ENCODE assay signal across 1 cellular context in genomic region chr12:65741662-65742480, GRCh38.
TF ChIP-seq lines count a peak whose summit lies in the region.

No MANE protein-coding gene starts in this region.

TF ChIP-seq in HepG2, 621 proteins besides CTCF, POLR2A, EP300 and RAD21 (continued from another document and continues in another):
- TF ChIP-seq, protein P1, sequence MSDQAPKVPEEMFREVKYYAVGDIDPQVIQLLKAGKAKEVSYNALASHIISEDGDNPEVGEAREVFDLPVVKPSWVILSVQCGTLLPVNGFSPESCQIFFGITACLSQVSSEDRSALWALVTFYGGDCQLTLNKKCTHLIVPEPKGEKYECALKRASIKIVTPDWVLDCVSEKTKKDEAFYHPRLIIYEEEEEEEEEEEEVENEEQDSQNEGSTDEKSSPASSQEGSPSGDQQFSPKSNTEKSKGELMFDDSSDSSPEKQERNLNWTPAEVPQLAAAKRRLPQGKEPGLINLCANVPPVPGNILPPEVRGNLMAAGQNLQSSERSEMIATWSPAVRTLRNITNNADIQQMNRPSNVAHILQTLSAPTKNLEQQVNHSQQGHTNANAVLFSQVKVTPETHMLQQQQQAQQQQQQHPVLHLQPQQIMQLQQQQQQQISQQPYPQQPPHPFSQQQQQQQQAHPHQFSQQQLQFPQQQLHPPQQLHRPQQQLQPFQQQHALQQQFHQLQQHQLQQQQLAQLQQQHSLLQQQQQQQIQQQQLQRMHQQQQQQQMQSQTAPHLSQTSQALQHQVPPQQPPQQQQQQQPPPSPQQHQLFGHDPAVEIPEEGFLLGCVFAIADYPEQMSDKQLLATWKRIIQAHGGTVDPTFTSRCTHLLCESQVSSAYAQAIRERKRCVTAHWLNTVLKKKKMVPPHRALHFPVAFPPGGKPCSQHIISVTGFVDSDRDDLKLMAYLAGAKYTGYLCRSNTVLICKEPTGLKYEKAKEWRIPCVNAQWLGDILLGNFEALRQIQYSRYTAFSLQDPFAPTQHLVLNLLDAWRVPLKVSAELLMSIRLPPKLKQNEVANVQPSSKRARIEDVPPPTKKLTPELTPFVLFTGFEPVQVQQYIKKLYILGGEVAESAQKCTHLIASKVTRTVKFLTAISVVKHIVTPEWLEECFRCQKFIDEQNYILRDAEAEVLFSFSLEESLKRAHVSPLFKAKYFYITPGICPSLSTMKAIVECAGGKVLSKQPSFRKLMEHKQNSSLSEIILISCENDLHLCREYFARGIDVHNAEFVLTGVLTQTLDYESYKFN (CRISPR knock-in tag; conservative IDR thresholded peaks at IDR 0.05) = no peak
- no peak for TF ChIP-seq THYN1 (CRISPR knock-in tag; IDR thresholded peaks at IDR 0.05; ENCODE audit: borderline replicate concordance, low read depth)
- TF ChIP-seq ZNF10 (CRISPR knock-in tag; IDR thresholded peaks at IDR 0.05; ENCODE audit: borderline replicate concordance, low read depth) = no peak
- no peak for TF ChIP-seq MATR3 (CRISPR knock-in tag; IDR thresholded peaks at IDR 0.05)
- no peak for TF ChIP-seq CHD4 (IDR thresholded peaks at IDR 0.05; ENCODE audit: borderline replicate concordance, low read length)
- TF ChIP-seq, protein P2, sequence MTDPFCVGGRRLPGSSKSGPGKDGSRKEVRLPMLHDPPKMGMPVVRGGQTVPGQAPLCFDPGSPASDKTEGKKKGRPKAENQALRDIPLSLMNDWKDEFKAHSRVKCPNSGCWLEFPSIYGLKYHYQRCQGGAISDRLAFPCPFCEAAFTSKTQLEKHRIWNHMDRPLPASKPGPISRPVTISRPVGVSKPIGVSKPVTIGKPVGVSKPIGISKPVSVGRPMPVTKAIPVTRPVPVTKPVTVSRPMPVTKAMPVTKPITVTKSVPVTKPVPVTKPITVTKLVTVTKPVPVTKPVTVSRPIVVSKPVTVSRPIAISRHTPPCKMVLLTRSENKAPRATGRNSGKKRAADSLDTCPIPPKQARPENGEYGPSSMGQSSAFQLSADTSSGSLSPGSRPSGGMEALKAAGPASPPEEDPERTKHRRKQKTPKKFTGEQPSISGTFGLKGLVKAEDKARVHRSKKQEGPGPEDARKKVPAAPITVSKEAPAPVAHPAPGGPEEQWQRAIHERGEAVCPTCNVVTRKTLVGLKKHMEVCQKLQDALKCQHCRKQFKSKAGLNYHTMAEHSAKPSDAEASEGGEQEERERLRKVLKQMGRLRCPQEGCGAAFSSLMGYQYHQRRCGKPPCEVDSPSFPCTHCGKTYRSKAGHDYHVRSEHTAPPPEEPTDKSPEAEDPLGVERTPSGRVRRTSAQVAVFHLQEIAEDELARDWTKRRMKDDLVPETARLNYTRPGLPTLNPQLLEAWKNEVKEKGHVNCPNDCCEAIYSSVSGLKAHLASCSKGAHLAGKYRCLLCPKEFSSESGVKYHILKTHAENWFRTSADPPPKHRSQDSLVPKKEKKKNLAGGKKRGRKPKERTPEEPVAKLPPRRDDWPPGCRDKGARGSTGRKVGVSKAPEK (CRISPR knock-in tag; IDR thresholded peaks at IDR 0.05; ENCODE audit: borderline replicate concordance) = no peak
- no peak for TF ChIP-seq ARID2 (CRISPR knock-in tag; IDR thresholded peaks at IDR 0.05; ENCODE audit: borderline replicate concordance)
- TF ChIP-seq, protein P3, sequence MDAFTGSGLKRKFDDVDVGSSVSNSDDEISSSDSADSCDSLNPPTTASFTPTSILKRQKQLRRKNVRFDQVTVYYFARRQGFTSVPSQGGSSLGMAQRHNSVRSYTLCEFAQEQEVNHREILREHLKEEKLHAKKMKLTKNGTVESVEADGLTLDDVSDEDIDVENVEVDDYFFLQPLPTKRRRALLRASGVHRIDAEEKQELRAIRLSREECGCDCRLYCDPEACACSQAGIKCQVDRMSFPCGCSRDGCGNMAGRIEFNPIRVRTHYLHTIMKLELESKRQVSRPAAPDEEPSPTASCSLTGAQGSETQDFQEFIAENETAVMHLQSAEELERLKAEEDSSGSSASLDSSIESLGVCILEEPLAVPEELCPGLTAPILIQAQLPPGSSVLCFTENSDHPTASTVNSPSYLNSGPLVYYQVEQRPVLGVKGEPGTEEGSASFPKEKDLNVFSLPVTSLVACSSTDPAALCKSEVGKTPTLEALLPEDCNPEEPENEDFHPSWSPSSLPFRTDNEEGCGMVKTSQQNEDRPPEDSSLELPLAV (CRISPR knock-in tag; conservative IDR thresholded peaks at IDR 0.05; ENCODE audit: low read depth) = no peak
- TF ChIP-seq ZNF256 (CRISPR knock-in tag; conservative IDR thresholded peaks at IDR 0.05) = no peak
- TF ChIP-seq ATF3 (CRISPR knock-in tag; IDR thresholded peaks at IDR 0.05) = no peak
- peak; percentile 24; the same call in 1 of the 2 replicates for TF ChIP-seq PHF21A (CRISPR knock-in tag; IDR thresholded peaks at IDR 0.05)
- TF ChIP-seq ZBTB25 (CRISPR knock-in tag; IDR thresholded peaks at IDR 0.05) = no peak
- no peak for TF ChIP-seq MLLT10 (CRISPR knock-in tag; IDR thresholded peaks at IDR 0.05)
- TF ChIP-seq ZNF891 (CRISPR knock-in tag; IDR thresholded peaks at IDR 0.05) = no peak
- no peak for TF ChIP-seq ZMYM4 (CRISPR knock-in tag; IDR thresholded peaks at IDR 0.05)
- TF ChIP-seq ZNF552 (CRISPR knock-in tag; IDR thresholded peaks at IDR 0.05; ENCODE audit: borderline replicate concordance) = no peak
- no peak for TF ChIP-seq IKZF4 (CRISPR knock-in tag; IDR thresholded peaks at IDR 0.05; ENCODE audit: borderline replicate concordance, low read depth, not compliant biosample characterization)
- TF ChIP-seq MAFG (CRISPR knock-in tag; IDR thresholded peaks at IDR 0.05) = 0 out of 2 replicates have a peak, but pooled peaks have one; percentile 32
- no peak for TF ChIP-seq ZNF816 (CRISPR knock-in tag; IDR thresholded peaks at IDR 0.05; ENCODE audit: borderline replicate concordance)
- no peak for TF ChIP-seq ZNF251 (CRISPR knock-in tag; IDR thresholded peaks at IDR 0.05)
- no peak for TF ChIP-seq ARNTL (CRISPR knock-in tag; IDR thresholded peaks at IDR 0.05)
- TF ChIP-seq DNMT3B (CRISPR knock-in tag; conservative IDR thresholded peaks at IDR 0.05) = no peak
- TF ChIP-seq ZKSCAN1 (IDR thresholded peaks at IDR 0.05; ENCODE audit: low read length) = no peak
- peak; percentile 38; the same call in 1 of the 2 replicates for TF ChIP-seq ARID4A (CRISPR knock-in tag; IDR thresholded peaks at IDR 0.05; ENCODE audit: borderline replicate concordance)
- no peak for TF ChIP-seq NFE2L2 (IDR thresholded peaks at IDR 0.05; ENCODE audit: low read length)
- TF ChIP-seq PRDM15 (CRISPR knock-in tag; IDR thresholded peaks at IDR 0.05) = no peak
- TF ChIP-seq FLYWCH1 (CRISPR knock-in tag; IDR thresholded peaks at IDR 0.05) = no peak
- TF ChIP-seq, protein P4, sequence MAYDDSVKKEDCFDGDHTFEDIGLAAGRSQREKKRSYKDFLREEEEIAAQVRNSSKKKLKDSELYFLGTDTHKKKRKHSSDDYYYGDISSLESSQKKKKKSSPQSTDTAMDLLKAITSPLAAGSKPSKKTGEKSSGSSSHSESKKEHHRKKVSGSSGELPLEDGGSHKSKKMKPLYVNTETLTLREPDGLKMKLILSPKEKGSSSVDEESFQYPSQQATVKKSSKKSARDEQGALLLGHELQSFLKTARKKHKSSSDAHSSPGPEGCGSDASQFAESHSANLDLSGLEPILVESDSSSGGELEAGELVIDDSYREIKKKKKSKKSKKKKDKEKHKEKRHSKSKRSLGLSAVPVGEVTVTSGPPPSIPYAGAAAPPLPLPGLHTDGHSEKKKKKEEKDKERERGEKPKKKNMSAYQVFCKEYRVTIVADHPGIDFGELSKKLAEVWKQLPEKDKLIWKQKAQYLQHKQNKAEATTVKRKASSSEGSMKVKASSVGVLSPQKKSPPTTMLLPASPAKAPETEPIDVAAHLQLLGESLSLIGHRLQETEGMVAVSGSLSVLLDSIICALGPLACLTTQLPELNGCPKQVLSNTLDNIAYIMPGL (CRISPR knock-in tag; IDR thresholded peaks at IDR 0.05; ENCODE audit: borderline replicate concordance in 1 of 2, low read depth in 1 of 2) = peak in 1 of 2 experiments; percentile 67; a peak in 1 of 4 replicates
- no peak for TF ChIP-seq ZBTB21 (CRISPR knock-in tag; IDR thresholded peaks at IDR 0.05)
- TF ChIP-seq, protein P5, sequence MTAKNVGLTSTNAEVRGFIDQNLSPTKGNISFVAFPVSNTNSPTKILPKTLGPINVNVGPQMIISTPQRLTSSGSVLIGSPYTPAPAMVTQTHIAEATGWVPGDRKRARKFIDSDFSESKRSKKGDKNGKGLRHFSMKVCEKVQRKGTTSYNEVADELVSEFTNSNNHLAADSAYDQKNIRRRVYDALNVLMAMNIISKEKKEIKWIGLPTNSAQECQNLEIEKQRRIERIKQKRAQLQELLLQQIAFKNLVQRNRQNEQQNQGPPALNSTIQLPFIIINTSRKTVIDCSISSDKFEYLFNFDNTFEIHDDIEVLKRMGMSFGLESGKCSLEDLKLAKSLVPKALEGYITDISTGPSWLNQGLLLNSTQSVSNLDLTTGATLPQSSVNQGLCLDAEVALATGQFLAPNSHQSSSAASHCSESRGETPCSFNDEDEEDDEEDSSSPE (CRISPR knock-in tag; IDR thresholded peaks at IDR 0.05) = 0 out of 2 replicates have a peak, but pooled peaks have one; percentile 17
- no peak for TF ChIP-seq ZNF350 (CRISPR knock-in tag; IDR thresholded peaks at IDR 0.05; ENCODE audit: borderline replicate concordance, low read depth)
- TF ChIP-seq SRSF4 (IDR thresholded peaks at IDR 0.05; ENCODE audit: low read depth, low read length, poor library complexity, severe bottlenecking) = no peak
